ENCODE assay signal across 22 cellular contexts in genomic region chr11:11115475-11115874, GRCh38.
"Had no signal": no experiment of that assay in that cellular context is flagged by ENCODE, and none has a peak within 500 bp of the region (broad histone marks: within the 10 kb centered on the region; RNA-seq: fewer than 3 reads in every experiment).

No MANE protein-coding gene starts in this region.

- DNase-seq: cortex of kidney; dorsolateral prefrontal cortex; effector CD8-positive, alpha-beta T cell; gastrocnemius medialis; glutamatergic neuron; islet precursor cell; mammary epithelial cell; mucosa of descending colon; posterior cingulate gyrus; sigmoid colon; stimulated activated CD4-positive, alpha-beta T cell treated with anti-CD3 and anti-CD28 coated beads, Interleukin-2, amount 100 ng/mL, for 24 hours; stimulated activated CD4-positive, alpha-beta T cell treated with anti-CD3 and anti-CD28 coated beads, Interleukin-4, amount 100 ng/mL, for 4 hours; stimulated activated naive CD4-positive, alpha-beta T cell; tibial artery; uterus had no signal

- H3K4me3 Mint-ChIP-seq: naive thymus-derived CD8-positive, alpha-beta T cell; neural crest cell had no signal

- H3K4me1 Mint-ChIP-seq: neural crest cell had no signal

- H3K36me3 ChIP-seq: gastrocnemius medialis, right atrium auricular region, sigmoid colon, tibial artery, upper lobe of left lung, uterus had no signal

- ATAC-seq: esophagus mucosa; gastrocnemius medialis; left lobe of liver; mucosa of descending colon; naive thymus-derived CD8-positive, alpha-beta T cell had no signal

- H3K27me3 ChIP-seq: dorsolateral prefrontal cortex, gastrocnemius medialis, right atrium auricular region, sigmoid colon, tibial artery, upper lobe of left lung, uterus had no signal

- H3K27ac ChIP-seq: dorsolateral prefrontal cortex, gastrocnemius medialis, right atrium auricular region, sigmoid colon, skin epidermis, tibial artery, upper lobe of left lung, uterus had no signal

- H3K4me3 ChIP-seq: dorsolateral prefrontal cortex, gastrocnemius medialis, mucosa of descending colon, right atrium auricular region, sigmoid colon, skin epidermis, tibial artery, upper lobe of left lung, uterus had no signal

- H3K4me1 ChIP-seq: gastrocnemius medialis, right atrium auricular region, sigmoid colon, upper lobe of left lung, uterus had no signal
